11 cellular contexts compared by ENCODE assay signal in the genomic region with DNA sequence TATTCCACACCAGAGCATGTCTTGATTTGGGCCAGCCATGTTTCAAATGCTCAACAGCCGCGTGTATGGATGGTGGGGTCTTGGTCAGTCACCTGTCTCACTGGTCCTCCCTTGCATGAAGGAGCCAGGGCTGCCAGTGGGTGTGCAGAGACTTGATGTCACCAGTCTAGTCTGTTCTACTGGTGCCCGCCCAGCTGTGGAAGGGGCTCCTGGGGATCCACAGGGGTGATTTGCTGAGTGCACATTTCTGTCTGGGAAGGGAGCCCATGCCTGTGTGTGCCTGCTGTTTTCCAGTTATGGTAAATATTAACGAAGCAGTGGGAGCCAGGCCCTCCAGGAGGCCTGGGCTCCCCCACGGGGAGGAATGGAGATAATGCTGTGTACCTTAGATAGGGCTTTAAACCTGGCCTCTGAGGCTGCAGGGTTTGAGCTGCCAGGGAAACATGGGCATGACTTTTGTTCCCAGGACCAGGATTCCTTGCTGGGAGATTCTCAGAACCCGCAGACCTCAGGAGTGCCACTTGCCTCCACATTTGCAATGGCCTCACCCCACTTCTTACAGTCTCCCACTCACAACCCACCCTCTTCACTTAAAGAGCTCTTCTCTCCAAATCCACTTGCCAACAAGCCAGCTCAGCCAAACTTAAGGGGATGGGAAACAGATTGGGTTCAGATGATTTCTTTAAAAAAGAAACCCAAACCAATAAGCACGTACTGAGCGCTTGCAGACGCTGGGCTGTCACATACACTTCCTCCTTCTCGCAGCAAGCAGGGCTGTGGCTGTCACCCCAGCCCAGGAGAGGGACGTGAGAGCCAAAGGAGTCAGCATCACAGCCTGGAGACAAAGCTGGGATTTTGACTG. TPM values are rescaled to one million over a fixed set of nuclear protein-coding genes. Genes with fewer than 3 reads are reported as not detected.
DNase-seq lines count a peak whose midpoint lies in the region; ATAC-seq and TF ChIP-seq lines count a peak whose summit lies in the region.
"Had no signal": no experiment of that assay in that cellular context is flagged by ENCODE, and none has a peak within 500 bp of the region (broad histone marks: within the 10 kb centered on the region; RNA-seq: fewer than 3 reads in every experiment).

No MANE protein-coding gene starts in this region.

- H3K27me3 Mint-ChIP-seq in dendritic cell treated with granulocyte-macrophage colony-stimulating factor and Interleukin-4, amounts not matched to agents 40 ng/mL and 50 ng/mL, for 4 days = peaks cover 17% of the 10 kb centered on the region
- H3K27me3 Mint-ChIP-seq in naive thymus-derived CD4-positive, alpha-beta T cell = peaks cover 0 to 17% (median 0%) of the 10 kb centered on the region in 5 donors
- H3K27me3 Mint-ChIP-seq in activated CD4-positive, alpha-beta memory T cell treated with anti-CD3 and anti-CD28 coated beads for 36 hours = peaks cover 2% of the 10 kb centered on the region

- intact Hi-C loops in dendritic cell treated with granulocyte-macrophage colony-stimulating factor and Interleukin-4, amounts not matched to agents 40 ng/mL and 50 ng/mL, for 4 days (cut with micrococcal nuclease) = no loop called here
- intact Hi-C loops in naive thymus-derived CD4-positive, alpha-beta T cell (cut with micrococcal nuclease) = no loop called here
- intact Hi-C loops in activated CD4-positive, alpha-beta memory T cell treated with anti-CD3 and anti-CD28 coated beads for 36 hours (cut with micrococcal nuclease) = no loop called here
- intact Hi-C loops in gastrocnemius medialis (cut with DNase I; ENCODE audit: low total_unique reads) = no loop called here

- no peaks in the 10 kb centered on the region for H3K4me1 ChIP-seq in naive thymus-derived CD4-positive, alpha-beta T cell (ENCODE audit: control insufficient read depth in 2 of 2, insufficient read depth in 2 of 2, low read length in 2 of 2)
- H3K4me1 ChIP-seq in BE2C (peaks cover 2% of the 10 kb centered on the region; the same call in 1 of the 2 replicates), gastrocnemius medialis (no peaks in the 10 kb centered on the region)

- TF ChIP-seq CTCF in BE2C (IDR thresholded peaks at IDR 0.05; ENCODE audit: low read depth, low read length) = no peak
- TF ChIP-seq CTCF in gastrocnemius medialis (IDR thresholded peaks at IDR 0.05 in 4 of 5, conservative IDR thresholded peaks at IDR 0.05 in 1 of 5) = no peak

- H3K27ac ChIP-seq in naive thymus-derived CD4-positive, alpha-beta T cell (ENCODE audit: low read depth, low read length) = no peak overlapping the region
- H3K27ac ChIP-seq in gastrocnemius medialis = no peak overlapping the region

- ATAC-seq in naive thymus-derived CD4-positive, alpha-beta T cell = peak; percentile 46
- ATAC-seq in gastrocnemius medialis = no peak

- no peak for TF ChIP-seq POLR2A in gastrocnemius medialis (IDR thresholded peaks at IDR 0.05)

- in situ Hi-C loops in gastrocnemius medialis (cut with MboI; ENCODE audit: low sequenced_read_pairs in 4 of 4) = no loop called here

- H3K4me3 ChIP-seq in naive thymus-derived CD4-positive, alpha-beta T cell (ENCODE audit: low read length) = no peak overlapping the region
- H3K4me3 ChIP-seq in BE2C (ENCODE audit: low read depth, low read length) (no peak overlapping the region), gastrocnemius medialis (no peak overlapping the region)
- H3K4me3 ChIP-seq: skin epidermis had no signal

- CTCF ChIA-PET in naive thymus-derived CD4-positive, alpha-beta T cell (lab: Charles Lee) = no interaction called here
- CTCF ChIA-PET in activated CD4-positive, alpha-beta memory T cell treated with anti-CD3 and anti-CD28 coated beads for 36 hours (lab: Charles Lee) = interaction anchor here (1.2 kb wide), 1 partner anchor 99 kb away, joined by 3 read pairs; no protein-coding TSS in a partner anchor

- H3K27me3 ChIP-seq in naive thymus-derived CD4-positive, alpha-beta T cell (ENCODE audit: control insufficient read depth in 2 of 2, insufficient read depth in 2 of 2, low read length in 2 of 2) = no peaks in the 10 kb centered on the region
- H3K27me3 ChIP-seq in BE2C (no peaks in the 10 kb centered on the region), gastrocnemius medialis (no peaks in the 10 kb centered on the region)

- peak overlapping the region; percentile 20 for H3K27ac Mint-ChIP-seq in dendritic cell treated with granulocyte-macrophage colony-stimulating factor and Interleukin-4, amounts not matched to agents 40 ng/mL and 50 ng/mL, for 4 days
- H3K27ac Mint-ChIP-seq in naive thymus-derived CD4-positive, alpha-beta T cell = no peak overlapping the region
- no peak overlapping the region for H3K27ac Mint-ChIP-seq in activated CD4-positive, alpha-beta memory T cell treated with anti-CD3 and anti-CD28 coated beads for 36 hours

- no peaks in the 10 kb centered on the region for H3K9me3 ChIP-seq in naive thymus-derived CD4-positive, alpha-beta T cell (ENCODE audit: control insufficient read depth in 2 of 3, low read length in 3 of 3)
- no peaks in the 10 kb centered on the region for H3K9me3 ChIP-seq in BE2C
- H3K9me3 ChIP-seq in gastrocnemius medialis = no peaks in the 10 kb centered on the region

- H3K36me3 ChIP-seq in naive thymus-derived CD4-positive, alpha-beta T cell (ENCODE audit: control insufficient read depth in 2 of 3, insufficient read depth in 3 of 3, low read length in 3 of 3) = no peaks in the 10 kb centered on the region
- H3K36me3 ChIP-seq in BE2C = no peaks in the 10 kb centered on the region
- H3K36me3 ChIP-seq in gastrocnemius medialis = no peaks in the 10 kb centered on the region

- DNase-seq in EH (ENCODE audit: low read depth) (peak; percentile 32), NCI-H2081 (lab: John Stamatoyannopoulos, UW) (peak; percentile 70 to 88), BE2C (no peak), AG08395 (ENCODE audit: low spot score) (no peak), gastrocnemius medialis (no peak)
- DNase-seq in naive thymus-derived CD4-positive, alpha-beta T cell = no peak
- no peak for DNase-seq in activated CD4-positive, alpha-beta memory T cell treated with anti-CD3 and anti-CD28 coated beads for 36 hours
- DNase-seq: activated CD4-positive, alpha-beta T cell treated with anti-CD3 and anti-CD28 coated beads for 1 hour; DND-41 had no signal

- POLR2A ChIA-PET in naive thymus-derived CD4-positive, alpha-beta T cell (lab: Charles Lee) = no interaction called here
- POLR2A ChIA-PET in activated CD4-positive, alpha-beta memory T cell treated with anti-CD3 and anti-CD28 coated beads for 36 hours (lab: Charles Lee) = no interaction called here

- no peaks in the 10 kb centered on the region for H3K36me3 Mint-ChIP-seq in dendritic cell treated with granulocyte-macrophage colony-stimulating factor and Interleukin-4, amounts not matched to agents 40 ng/mL and 50 ng/mL, for 4 days (ENCODE audit: low read depth)
- H3K36me3 Mint-ChIP-seq in naive thymus-derived CD4-positive, alpha-beta T cell = no peaks in the 10 kb centered on the region
- no peaks in the 10 kb centered on the region for H3K36me3 Mint-ChIP-seq in activated CD4-positive, alpha-beta memory T cell treated with anti-CD3 and anti-CD28 coated beads for 36 hours

- H3K4me1 Mint-ChIP-seq in dendritic cell treated with granulocyte-macrophage colony-stimulating factor and Interleukin-4, amounts not matched to agents 40 ng/mL and 50 ng/mL, for 4 days (ENCODE audit: low read depth) = peaks cover 10% of the 10 kb centered on the region
- peaks cover 0 to 4% (median 0%) of the 10 kb centered on the region in 7 donors for H3K4me1 Mint-ChIP-seq in naive thymus-derived CD4-positive, alpha-beta T cell
- H3K4me1 Mint-ChIP-seq in activated CD4-positive, alpha-beta memory T cell treated with anti-CD3 and anti-CD28 coated beads for 36 hours (ENCODE audit: low read depth) = no peaks in the 10 kb centered on the region

- no peak overlapping the region for H3K4me3 Mint-ChIP-seq in dendritic cell treated with granulocyte-macrophage colony-stimulating factor and Interleukin-4, amounts not matched to agents 40 ng/mL and 50 ng/mL, for 4 days
- peak overlapping the region in 1 of 10 donors; percentile 11 for H3K4me3 Mint-ChIP-seq in naive thymus-derived CD4-positive, alpha-beta T cell
- H3K4me3 Mint-ChIP-seq in activated CD4-positive, alpha-beta memory T cell treated with anti-CD3 and anti-CD28 coated beads for 36 hours = no peak overlapping the region

- no peaks in the 10 kb centered on the region for H3K9me3 Mint-ChIP-seq in dendritic cell treated with granulocyte-macrophage colony-stimulating factor and Interleukin-4, amounts not matched to agents 40 ng/mL and 50 ng/mL, for 4 days
- H3K9me3 Mint-ChIP-seq in naive thymus-derived CD4-positive, alpha-beta T cell = peaks cover 0 to 1% (median 0%) of the 10 kb centered on the region in 11 donors
- no peaks in the 10 kb centered on the region for H3K9me3 Mint-ChIP-seq in activated CD4-positive, alpha-beta memory T cell treated with anti-CD3 and anti-CD28 coated beads for 36 hours

RNA-seq across cellular contexts. Expression of a gene that starts 54.1 kb away (rescaled TPM):
- total RNA-seq in naive thymus-derived CD4-positive, alpha-beta T cell = 10 to 100 TPM in 3 of 5 experiments, under 1 TPM in 2; 0.60 to 72.1 (median 19.4) TPM
- polyA plus RNA-seq in naive thymus-derived CD4-positive, alpha-beta T cell = under 1 TPM in 1 of 2 donors, not detected in 1; 0.26 TPM
- total RNA-seq in activated CD4-positive, alpha-beta memory T cell treated with anti-CD3 and anti-CD28 coated beads for 36 hours = 10 to 100 TPM; 28.9 to 35.1 TPM
- 154 TPM for polyA plus RNA-seq in BE2C (2012; ENCODE audit: insufficient read depth, insufficient read length, low read depth)
- 100 to 1,000 TPM in 3 of 4 donors, 10 to 100 TPM in 1; 66.4 to 195 (median 149) TPM for total RNA-seq in gastrocnemius medialis

Comparison
In these comparisons a context has a peak if more than half of its experiments do, and no peak if none do; other contexts are left out.
1. DNase-seq: peak in EH (single experiment) and NCI-H2081 (2 of 2); none in naive thymus-derived CD4-positive, alpha-beta T cell (0 of 9), activated CD4-positive, alpha-beta memory T cell treated with anti-CD3 and anti-CD28 coated beads for 36 hours (single experiment), BE2C (single experiment), AG08395 (single experiment) and gastrocnemius medialis (0 of 2).